1 cellular context compared by ENCODE assay signal in genomic region chr1:178954291-178954690, GRCh38.
TF ChIP-seq lines count a peak whose summit lies in the region.

No MANE protein-coding gene starts in this region.

TF ChIP-seq in GM23338, 12 proteins besides CTCF, POLR2A, EP300 and RAD21 (continued from another document):
- TF ChIP-seq REST (IDR thresholded peaks at IDR 0.05; ENCODE audit: unreplicated experiment): no peak
- TF ChIP-seq ZNF462 (CRISPR knock-in tag; IDR thresholded peaks at IDR 0.05): no peak
- TF ChIP-seq NANOG (IDR thresholded peaks at IDR 0.05; ENCODE audit: borderline replicate concordance): no peak
- no peak for TF ChIP-seq ETS1 (IDR thresholded peaks at IDR 0.05)
- no peak for TF ChIP-seq EZH2 (IDR thresholded peaks at IDR 0.05; ENCODE audit: low read depth, unreplicated experiment)
- TF ChIP-seq CREB1 (CRISPR knock-in tag; IDR thresholded peaks at IDR 0.05; ENCODE audit: low read depth): no peak
- no peak for TF ChIP-seq ZNF114 (CRISPR knock-in tag; IDR thresholded peaks at IDR 0.05)
- no peak for TF ChIP-seq ZNF331 (CRISPR knock-in tag; IDR thresholded peaks at IDR 0.05; ENCODE audit: low read depth)
- no peak for TF ChIP-seq STAT1 (IDR thresholded peaks at IDR 0.05; ENCODE audit: unreplicated experiment)
- no peak for TF ChIP-seq JUNB (IDR thresholded peaks at IDR 0.05; ENCODE audit: unreplicated experiment)
TF ChIP-seq in GM23338: peak in this region for 0.
